In genomic region chr2:234745347-234745746, GRCh38 we compare ENCODE assay signal across 2 cellular contexts.
TF ChIP-seq lines count a peak whose summit lies in the region.

No MANE protein-coding gene starts in this region.

TF ChIP-seq in IMR-90, 13 proteins besides CTCF, POLR2A, EP300 and RAD21:
- TF ChIP-seq FOS (IDR thresholded peaks at IDR 0.05; ENCODE audit: low read depth, low read length), result no peak
- TF ChIP-seq CHD1 (IDR thresholded peaks at IDR 0.05; ENCODE audit: low read depth, low read length), result no peak
- TF ChIP-seq RCOR1 (IDR thresholded peaks at IDR 0.05; ENCODE audit: insufficient replicate concordance, low read length), result no peak
- TF ChIP-seq NFE2L2 (IDR thresholded peaks at IDR 0.05; ENCODE audit: low read depth, low read length), result no peak
- no peak for TF ChIP-seq MXI1 (IDR thresholded peaks at IDR 0.05; ENCODE audit: borderline replicate concordance, low read depth, low read length)
- TF ChIP-seq SMC3 (IDR thresholded peaks at IDR 0.05; ENCODE audit: low read depth, low read length), result no peak

TF ChIP-seq in H1, 55 proteins besides CTCF, POLR2A, EP300 and RAD21:
- TF ChIP-seq RXRA (IDR thresholded peaks at IDR 0.05; ENCODE audit: insufficient read depth, low read depth, low read length) (no peak), POLR2AphosphoS5 (IDR thresholded peaks at IDR 0.05; ENCODE audit: low read depth, low read length) (no peak), CBX5 (IDR thresholded peaks at IDR 0.05; ENCODE audit: low read depth, low read length) (no peak), TBP (IDR thresholded peaks at IDR 0.05; ENCODE audit: low read depth, low read length) (no peak), MAX (IDR thresholded peaks at IDR 0.05) (no peak), CTBP2 (IDR thresholded peaks at IDR 0.05; ENCODE audit: borderline replicate concordance, insufficient read depth, insufficient read length, low read length) (no peak), RBBP5 (IDR thresholded peaks at IDR 0.05; ENCODE audit: borderline replicate concordance, low read depth, low read length) (no peak), SP4 (IDR thresholded peaks at IDR 0.05; ENCODE audit: low read length) (no peak), RNF2 (IDR thresholded peaks at IDR 0.05; ENCODE audit: borderline replicate concordance, low read depth, low read length, missing control alignments, poor library complexity, severe bottlenecking) (no peak), MAFK (IDR thresholded peaks at IDR 0.05; ENCODE audit: low read depth, low read length) (no peak), BACH1 (IDR thresholded peaks at IDR 0.05; ENCODE audit: low read length) (no peak), JUND (IDR thresholded peaks at IDR 0.05; ENCODE audit: low read length) (no peak), TCF12 (IDR thresholded peaks at IDR 0.05; ENCODE audit: low read depth, low read length) (no peak), KDM5A (IDR thresholded peaks at IDR 0.05; ENCODE audit: low read length) (no peak), TAF1 (IDR thresholded peaks at IDR 0.05; ENCODE audit: low read depth, low read length) (no peak)
- TF ChIP-seq, protein P1, sequence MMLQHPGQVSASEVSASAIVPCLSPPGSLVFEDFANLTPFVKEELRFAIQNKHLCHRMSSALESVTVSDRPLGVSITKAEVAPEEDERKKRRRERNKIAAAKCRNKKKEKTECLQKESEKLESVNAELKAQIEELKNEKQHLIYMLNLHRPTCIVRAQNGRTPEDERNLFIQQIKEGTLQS (IDR thresholded peaks at IDR 0.05; ENCODE audit: insufficient read depth, low read depth, low read length), result no peak
- TF ChIP-seq, protein P2, sequence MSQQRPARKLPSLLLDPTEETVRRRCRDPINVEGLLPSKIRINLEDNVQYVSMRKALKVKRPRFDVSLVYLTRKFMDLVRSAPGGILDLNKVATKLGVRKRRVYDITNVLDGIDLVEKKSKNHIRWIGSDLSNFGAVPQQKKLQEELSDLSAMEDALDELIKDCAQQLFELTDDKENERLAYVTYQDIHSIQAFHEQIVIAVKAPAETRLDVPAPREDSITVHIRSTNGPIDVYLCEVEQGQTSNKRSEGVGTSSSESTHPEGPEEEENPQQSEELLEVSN (IDR thresholded peaks at IDR 0.05), result no peak
TF ChIP-seq in H1: peak in this region for 0.
